9 cellular contexts compared by ENCODE assay signal in genomic region chr1:41670558-41670957, GRCh38.
DNase-seq lines count a peak whose midpoint lies in the region; ATAC-seq and TF ChIP-seq lines count a peak whose summit lies in the region.
"Had no signal": no experiment of that assay in that cellular context is flagged by ENCODE, and none has a peak within 500 bp of the region (broad histone marks: within the 10 kb centered on the region; RNA-seq: fewer than 3 reads in every experiment).

No MANE protein-coding gene starts in this region.

- WGBS in body of pancreas, 2 donors, result 84 to 88% methylated on average over 4 of the region's 4 CpGs

- peaks cover 100% of the 10 kb centered on the region for H3K4me1 ChIP-seq in DND-41 (ENCODE audit: insufficient read depth, low read length)
- H3K4me1 ChIP-seq in Panc1 (ENCODE audit: control insufficient read depth, insufficient read depth, low read length), result peaks cover 10% of the 10 kb centered on the region
- H3K4me1 ChIP-seq in osteoblast (ENCODE audit: insufficient read depth, low read length), result peaks cover 46% of the 10 kb centered on the region
- H3K4me1 ChIP-seq in body of pancreas, result peaks cover 14% of the 10 kb centered on the region
- H3K4me1 ChIP-seq in mucosa of descending colon (ENCODE audit: low read depth), result peaks cover 3% of the 10 kb centered on the region

- intact Hi-C loops in Panc1 (cut with micrococcal nuclease; ENCODE audit: unreplicated experiment), result no loop called here
- intact Hi-C loops in body of pancreas (cut with DNase I), result no loop called here
- intact Hi-C loops in mucosa of descending colon (cut with DNase I, micrococcal nuclease), result no loop called here

- H3K36me3 ChIP-seq in DND-41 (ENCODE audit: insufficient read depth, low read length) (peaks cover 13% of the 10 kb centered on the region), Panc1 (ENCODE audit: control insufficient read depth, insufficient read depth, low read length) (no peaks in the 10 kb centered on the region), brain microvascular endothelial cell (replicated peaks) (no peaks in the 10 kb centered on the region), osteoblast (ENCODE audit: insufficient read depth, low read length) (no peaks in the 10 kb centered on the region), body of pancreas (replicated peaks in 1 of 2; ENCODE audit: insufficient read depth in 1 of 2, low read depth in 2 of 2) (no peaks in the 10 kb centered on the region), mucosa of descending colon (ENCODE audit: low read depth) (no peaks in the 10 kb centered on the region)
- H3K36me3 ChIP-seq: esophagus muscularis mucosa had no signal

- no TSS peak for BruUV-seq in Panc1 (replicated peaks; lab: Mats Ljungman, UMichigan)

- no peaks in the 10 kb centered on the region for H3K27me3 ChIP-seq in DND-41 (ENCODE audit: insufficient read depth, low read length, poor library complexity)
- H3K27me3 ChIP-seq in Panc1 (ENCODE audit: control insufficient read depth, insufficient read depth, low read length), result no peaks in the 10 kb centered on the region
- no peaks in the 10 kb centered on the region for H3K27me3 ChIP-seq in brain microvascular endothelial cell (replicated peaks)
- H3K27me3 ChIP-seq in osteoblast (ENCODE audit: insufficient read depth, low read length), result no peaks in the 10 kb centered on the region
- no peaks in the 10 kb centered on the region for H3K27me3 ChIP-seq in body of pancreas
- H3K27me3 ChIP-seq: esophagus muscularis mucosa had no signal

- H3K27ac ChIP-seq in DND-41 (ENCODE audit: low read length) (peak overlapping the region; percentile 99), Panc1 (ENCODE audit: low read length) (no peak overlapping the region), brain microvascular endothelial cell (no peak overlapping the region), osteoblast (ENCODE audit: low read depth, low read length) (peak overlapping the region; percentile 37), body of pancreas (no peak overlapping the region)
- H3K27ac ChIP-seq: esophagus muscularis mucosa had no signal

- H2AFZ ChIP-seq in DND-41 (ENCODE audit: low read depth, low read length) (no peak overlapping the region), osteoblast (ENCODE audit: low read length) (no peak overlapping the region)

- POLR2A ChIA-PET in Panc1 (lab: Charles Lee), result no interaction called here

- TF ChIP-seq POLR2A in body of pancreas (IDR thresholded peaks at IDR 0.05), result no peak

- CTCF ChIA-PET in Panc1 (lab: Charles Lee), result no interaction called here

- H3K9me3 ChIP-seq in DND-41 (ENCODE audit: insufficient read depth, low read length, severe bottlenecking), result no peaks in the 10 kb centered on the region
- H3K9me3 ChIP-seq in Panc1 (ENCODE audit: control insufficient read depth, insufficient read depth, low read depth, low read length), result no peaks in the 10 kb centered on the region
- no peaks in the 10 kb centered on the region for H3K9me3 ChIP-seq in osteoblast (ENCODE audit: low read depth, low read length)
- H3K9me3 ChIP-seq in body of pancreas, result no peaks in the 10 kb centered on the region
- no peaks in the 10 kb centered on the region for H3K9me3 ChIP-seq in mucosa of descending colon
- H3K9me3 ChIP-seq: esophagus muscularis mucosa had no signal

- H3K79me2 ChIP-seq in DND-41 (ENCODE audit: insufficient read depth, low read length) (peaks cover 85% of the 10 kb centered on the region), osteoblast (ENCODE audit: insufficient read depth, low read length) (no peaks in the 10 kb centered on the region)

- H3K9ac ChIP-seq in DND-41 (ENCODE audit: low read depth, low read length), result peak overlapping the region; percentile 58

- H4K20me1 ChIP-seq in DND-41 (ENCODE audit: insufficient read depth, low read length) (peaks cover 19% of the 10 kb centered on the region), osteoblast (ENCODE audit: insufficient read depth, low read length) (no peaks in the 10 kb centered on the region)

- in situ Hi-C loops in Panc1 (cut with HindIII; ENCODE audit: low pct_unique_long_range_greater_than_20kb, low sequenced_read_pairs) (no loop called here), brain microvascular endothelial cell (cut with HindIII; ENCODE audit: low pct_ligation_motif_present, low sequenced_read_pairs) (no loop called here)

- TF ChIP-seq CTCF in DND-41 (IDR thresholded peaks at IDR 0.05; ENCODE audit: borderline replicate concordance, extremely low read depth, low read length, poor library complexity, severe bottlenecking) (no peak), Panc1 (IDR thresholded peaks at IDR 0.05) (no peak), brain microvascular endothelial cell (IDR thresholded peaks at IDR 0.05; ENCODE audit: low read depth, low read length, missing control alignments) (no peak), osteoblast (IDR thresholded peaks at IDR 0.05; ENCODE audit: extremely low read depth, low read depth, low read length) (no peak), body of pancreas (IDR thresholded peaks at IDR 0.05) (no peak), mucosa of descending colon (IDR thresholded peaks at IDR 0.05) (no peak)

- DNase-seq in DND-41 (peak; percentile 58), Panc1 (ENCODE audit: low read depth, low spot score) (no peak), brain microvascular endothelial cell (peak; percentile 63), osteoblast (ENCODE audit: insufficient read length, low spot score, missing footprints) (peak; percentile 91), islet precursor cell (no peak), germinal center (ENCODE audit: low spot score) (no peak), body of pancreas (no peak), mucosa of descending colon (no peak)

- ATAC-seq in DND-41 (ENCODE audit: insufficient read depth, low read depth), result no peak
- ATAC-seq in Panc1, result peak; percentile 28; the same call in 1 of the 2 replicates
- no peak for ATAC-seq in body of pancreas
- no peak for ATAC-seq in mucosa of descending colon

- no peak overlapping the region; the same call in 1 of the 2 replicates for H3K4me2 ChIP-seq in DND-41 (ENCODE audit: insufficient read depth, low read length)
- peak overlapping the region; percentile 42 for H3K4me2 ChIP-seq in osteoblast (ENCODE audit: insufficient read depth, low read length)

- H3K4me3 ChIP-seq in DND-41 (ENCODE audit: low read depth in 1 of 2, low read length in 2 of 2) (no peak overlapping the region), Panc1 (ENCODE audit: low read depth in 2 of 2, low read length in 2 of 2) (no peak overlapping the region), brain microvascular endothelial cell (ENCODE audit: low read depth, low read length) (no peak overlapping the region), osteoblast (ENCODE audit: insufficient read depth, low read length) (no peak overlapping the region), body of pancreas (no peak overlapping the region), mucosa of descending colon (no peak overlapping the region)
- H3K4me3 ChIP-seq: esophagus muscularis mucosa had no signal

Comparison
In these comparisons a context has a peak if more than half of its experiments do, and no peak if none do; other contexts are left out.
1. DNase-seq: peak in DND-41 (single experiment), brain microvascular endothelial cell (single experiment) and osteoblast (single experiment); none in Panc1 (single experiment), islet precursor cell (single experiment), germinal center (single experiment), body of pancreas (0 of 4) and mucosa of descending colon (0 of 3).
2. H3K27ac ChIP-seq: peak in DND-41 (single experiment) and osteoblast (single experiment); none in Panc1 (single experiment), brain microvascular endothelial cell (single experiment) and body of pancreas (0 of 4).